ENCODE assay signal across 32 cellular contexts in the genomic region with DNA sequence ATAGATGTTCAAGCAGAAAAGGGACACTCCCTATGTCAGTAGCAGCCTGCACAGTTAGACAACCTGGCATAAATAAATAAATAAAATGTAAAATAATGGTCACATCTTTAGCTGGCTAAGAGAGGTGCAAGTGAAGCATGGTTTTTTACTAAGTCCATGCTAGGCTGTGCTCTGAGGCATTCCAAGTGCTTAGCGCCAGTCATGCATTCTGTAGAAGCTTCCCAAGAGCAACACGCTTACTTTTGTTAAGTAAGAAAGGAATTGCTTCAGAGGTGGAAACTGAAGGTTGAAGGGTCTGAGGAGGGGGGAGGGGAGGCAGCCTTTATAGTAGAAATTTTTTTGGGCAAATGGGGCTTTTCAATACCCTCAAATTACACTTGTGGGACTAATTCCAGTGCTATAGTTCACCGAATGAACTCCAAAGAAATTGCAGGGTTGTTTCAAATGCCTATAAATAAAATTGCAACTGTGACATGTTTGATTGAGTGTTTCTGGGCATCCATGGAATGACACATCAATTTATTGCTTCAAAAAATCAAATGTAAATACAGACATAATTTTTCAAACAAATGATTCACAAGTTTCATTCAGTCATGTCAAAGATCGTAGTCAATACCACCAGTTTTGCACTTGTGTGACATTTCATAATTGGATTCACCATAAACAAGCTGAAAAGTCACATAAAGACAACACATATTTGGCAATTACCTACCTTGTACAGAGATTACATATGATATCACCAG.
"Had no signal": no experiment of that assay in that cellular context is flagged by ENCODE, and none has a peak within 500 bp of the region (broad histone marks: within the 10 kb centered on the region; RNA-seq: fewer than 3 reads in every experiment).

No MANE protein-coding gene starts in this region.

- DNase-seq: activated CD4-positive, alpha-beta T cell treated with anti-CD3 and anti-CD28 coated beads for 48 hours; activated CD4-positive, alpha-beta T cell treated with anti-CD3 and anti-CD28 coated beads, Interleukin-2, amount 50 U/mL, for 48 hours; activated CD8-positive, alpha-beta memory T cell treated with anti-CD3 and anti-CD28 coated beads for 24 hours; activated effector memory CD4-positive, alpha-beta T cell treated with anti-CD3 and anti-CD28 coated beads, Interleukin-2, amount 50 U/mL, for 16 hours; activated naive CD4-positive, alpha-beta T cell treated with anti-CD3 and anti-CD28 coated beads, Interleukin-2, amount 10 ng/mL, durations not matched to agents 7 days and 5 days; activated naive CD8-positive, alpha-beta T cell treated with anti-CD3 and anti-CD28 coated beads, Interleukin-2, amount 10 ng/mL, durations not matched to agents 7 days and 5 days; activated T-cell treated with anti-CD3 and anti-CD28 coated beads, Interleukin-2, amount 50 U/mL, for 1 hour; brain microvascular endothelial cell; cortex of kidney; foreskin keratinocyte; islet precursor cell; left ventricle myocardium inferior; mucosa of descending colon; nucleus accumbens; pancreas; stimulated activated CD4-positive, alpha-beta T cell treated with anti-CD3 and anti-CD28 coated beads, Interleukin-12 subunit alpha, Interleukin-12 subunit beta, amount 100 ng/mL, for 4 hours; stimulated activated CD4-positive, alpha-beta T cell treated with anti-CD3 and anti-CD28 coated beads, Interleukin-4, amount 100 ng/mL, for 1 hour; stimulated activated naive CD8-positive, alpha-beta T cell treated with anti-CD3 and anti-CD28 coated beads, Interleukin-15, Interleukin-2, amounts not matched to agents 100 U/mL and 50 U/mL, for 24 hours; testis; trophoblast cell; uterus had no signal

- H3K27ac ChIP-seq: ascending aorta, brain microvascular endothelial cell, esophagus muscularis mucosa, foreskin keratinocyte, left ventricle myocardium inferior, pancreas, prostate gland, skin epidermis, testis, uterus, VCaP had no signal

- H3K4me3 Mint-ChIP-seq: activated naive CD4-positive, alpha-beta T cell treated with anti-CD3 and anti-CD28 coated beads, Interleukin-2, amount 10 ng/mL, durations not matched to agents 7 days and 5 days; activated naive CD8-positive, alpha-beta T cell treated with anti-CD3 and anti-CD28 coated beads, Interleukin-2, amount 10 ng/mL, durations not matched to agents 7 days and 5 days; activated T-helper 1 cell treated with anti-CD3 and anti-CD28 coated beads, Interleukin-12 subunit alpha, Interleukin-12 subunit beta, Interleukin-2, Interleukin-4 antibody, amounts not matched to agents 30 ng/mL and 10 ng/mL and 1 ng/mL, durations not matched to agents 14 hours and 24 hours and 36 hours; natural killer cell treated with Interleukin-12 subunit alpha and Interleukin-12 subunit beta and Interleukin-15 and Interleukin-18, amount 100 ng/mL, for 72 hours had no signal

- H3K27me3 Mint-ChIP-seq: activated naive CD4-positive, alpha-beta T cell treated with anti-CD3 and anti-CD28 coated beads, Interleukin-2, amount 10 ng/mL, durations not matched to agents 7 days and 5 days; activated naive CD8-positive, alpha-beta T cell treated with anti-CD3 and anti-CD28 coated beads, Interleukin-2, amount 10 ng/mL, durations not matched to agents 7 days and 5 days; natural killer cell treated with Interleukin-12 subunit alpha and Interleukin-12 subunit beta and Interleukin-15 and Interleukin-18, amount 100 ng/mL, for 72 hours had no signal

- H3K36me3 Mint-ChIP-seq: activated naive CD4-positive, alpha-beta T cell treated with anti-CD3 and anti-CD28 coated beads, Interleukin-2, amount 10 ng/mL, durations not matched to agents 7 days and 5 days; activated naive CD8-positive, alpha-beta T cell treated with anti-CD3 and anti-CD28 coated beads, Interleukin-2, amount 10 ng/mL, durations not matched to agents 7 days and 5 days; natural killer cell treated with Interleukin-12 subunit alpha and Interleukin-12 subunit beta and Interleukin-15 and Interleukin-18, amount 100 ng/mL, for 72 hours had no signal

- H3K4me1 ChIP-seq: ascending aorta, esophagus muscularis mucosa, foreskin keratinocyte, left ventricle myocardium inferior, pancreas, prostate gland, testis, uterus had no signal

- H3K27ac Mint-ChIP-seq: activated naive CD4-positive, alpha-beta T cell treated with anti-CD3 and anti-CD28 coated beads, Interleukin-2, amount 10 ng/mL, durations not matched to agents 7 days and 5 days; activated naive CD8-positive, alpha-beta T cell treated with anti-CD3 and anti-CD28 coated beads, Interleukin-2, amount 10 ng/mL, durations not matched to agents 7 days and 5 days; activated T-helper 1 cell treated with anti-CD3 and anti-CD28 coated beads, Interleukin-12 subunit alpha, Interleukin-12 subunit beta, Interleukin-2, Interleukin-4 antibody, amounts not matched to agents 30 ng/mL and 10 ng/mL and 1 ng/mL, durations not matched to agents 14 hours and 24 hours and 36 hours; natural killer cell treated with Interleukin-12 subunit alpha and Interleukin-12 subunit beta and Interleukin-15 and Interleukin-18, amount 100 ng/mL, for 72 hours had no signal

- H3K4me3 ChIP-seq: ascending aorta, esophagus muscularis mucosa, left ventricle myocardium inferior, lung, mucosa of descending colon, pancreas, prostate gland, skin epidermis, testis, uterus had no signal

- H3K4me1 Mint-ChIP-seq: activated naive CD4-positive, alpha-beta T cell treated with anti-CD3 and anti-CD28 coated beads, Interleukin-2, amount 10 ng/mL, durations not matched to agents 7 days and 5 days; activated naive CD8-positive, alpha-beta T cell treated with anti-CD3 and anti-CD28 coated beads, Interleukin-2, amount 10 ng/mL, durations not matched to agents 7 days and 5 days had no signal

- FAIRE-seq: pancreas, TTC549 had no signal

- ATAC-seq: activated CD4-positive, CD25-positive, alpha-beta regulatory T cell treated with anti-CD3 and anti-CD28 coated beads, Interleukin-2, amount 50 U/mL, for 24 hours; foreskin keratinocyte; mucosa of descending colon; natural killer cell treated with Interleukin-12 subunit alpha and Interleukin-12 subunit beta and Interleukin-15 and Interleukin-18, amount 100 ng/mL, for 72 hours; pancreas; sciatic nerve; stimulated activated naive CD8-positive, alpha-beta T cell treated with anti-CD3 and anti-CD28 coated beads, Interleukin-15, Interleukin-2, amounts not matched to agents 100 U/mL and 50 U/mL, for 24 hours had no signal

- H3K27me3 ChIP-seq: ascending aorta, brain microvascular endothelial cell, esophagus muscularis mucosa, foreskin keratinocyte, pancreas, testis, uterus had no signal

- H3K36me3 ChIP-seq: ascending aorta, brain microvascular endothelial cell, esophagus muscularis mucosa, left ventricle myocardium inferior, pancreas, prostate gland, uterus had no signal

- H3K9me3 ChIP-seq: ascending aorta, esophagus muscularis mucosa, mucosa of descending colon, pancreas, prostate gland, testis, uterus had no signal
